ENCODE assay signal across 15 cellular contexts in the genomic region with DNA sequence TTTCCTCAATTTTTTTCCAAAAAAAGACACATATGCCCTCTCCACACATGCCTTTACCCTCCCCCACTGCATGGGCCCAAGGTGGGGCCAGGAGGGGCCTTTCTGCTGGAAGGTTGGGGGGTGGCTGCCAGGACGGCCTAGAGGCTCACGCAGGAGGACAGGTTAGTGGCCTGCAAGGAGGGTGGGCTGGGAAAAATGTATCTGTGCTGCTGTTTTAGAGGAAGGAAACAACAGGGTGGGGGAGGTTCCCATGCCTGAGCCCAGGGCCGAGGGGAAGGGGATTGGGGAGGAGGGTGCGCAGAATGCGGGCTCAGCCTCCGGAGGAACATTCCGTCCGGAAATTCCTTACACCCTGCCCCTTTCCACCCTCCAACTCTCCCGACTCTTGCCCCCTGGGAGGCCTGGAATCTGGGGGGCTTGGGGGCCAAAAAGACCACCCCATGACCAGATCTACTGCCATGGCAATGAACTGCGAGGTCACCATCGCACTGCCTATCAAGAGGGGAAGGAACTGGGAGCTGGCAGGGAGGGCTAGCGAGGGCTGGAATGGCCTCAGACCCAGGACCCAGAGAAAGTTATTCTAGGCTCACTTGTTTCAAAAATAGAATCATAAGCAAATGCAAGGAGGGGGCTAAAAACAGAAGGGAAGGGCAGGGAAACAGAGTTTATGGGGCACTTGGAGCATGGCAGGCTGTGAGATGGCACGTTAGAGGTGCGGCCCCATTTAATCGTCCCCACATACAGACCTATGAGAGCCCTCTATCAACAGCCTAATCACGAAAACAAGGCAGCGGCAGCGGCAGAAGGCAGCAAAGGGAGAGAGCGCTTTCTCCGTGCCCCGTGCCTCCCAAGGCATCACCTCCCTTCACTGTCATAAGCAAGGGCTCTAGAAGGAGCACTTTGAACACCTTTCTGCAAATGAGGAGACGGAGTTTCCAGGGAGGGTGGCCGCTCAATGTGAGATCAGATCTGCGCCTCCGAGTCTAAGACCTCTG.
A peak's percentile ranks its signal among the peaks of the same experiment; 100 is the strongest.
DNase-seq lines count a peak whose midpoint lies in the region; ATAC-seq and TF ChIP-seq lines count a peak whose summit lies in the region.
"Had no signal": no experiment of that assay in that cellular context is flagged by ENCODE, and none has a peak within 500 bp of the region (broad histone marks: within the 10 kb centered on the region; RNA-seq: fewer than 3 reads in every experiment).

No MANE protein-coding gene starts in this region.

- TF ChIP-seq CTCF in lower lobe of right lung (IDR thresholded peaks at IDR 0.05): no peak
- TF ChIP-seq CTCF in smooth muscle cell (IDR thresholded peaks at IDR 0.05; ENCODE audit: borderline replicate concordance, insufficient read depth, poor library complexity, severe bottlenecking): no peak
- TF ChIP-seq CTCF in GM13976 (IDR thresholded peaks at IDR 0.05; ENCODE audit: borderline replicate concordance, control extremely low read depth, extremely low read depth, insufficient read depth, missing control alignments): no peak

- H3K4me3 ChIP-seq in GM23248 (no peak overlapping the region), lower lobe of right lung (peak overlapping the region; percentile 16), smooth muscle cell (no peak overlapping the region)

- no peaks in the 10 kb centered on the region for H3K9me2 ChIP-seq in GM23248 (ENCODE audit: insufficient read depth)

- H3K4me3 Mint-ChIP-seq in dendritic cell treated with granulocyte-macrophage colony-stimulating factor and Interleukin-4, amounts not matched to agents 40 ng/mL and 50 ng/mL, for 4 days: no peak overlapping the region
- H3K4me3 Mint-ChIP-seq: stimulated activated naive CD8-positive, alpha-beta T cell treated with anti-CD3 and anti-CD28 coated beads, Interleukin-15, amount 100 ng/mL, for 72 hours had no signal

- H3K9me3 Mint-ChIP-seq in dendritic cell treated with granulocyte-macrophage colony-stimulating factor and Interleukin-4, amounts not matched to agents 40 ng/mL and 50 ng/mL, for 4 days: no peaks in the 10 kb centered on the region
- H3K9me3 Mint-ChIP-seq: stimulated activated naive CD8-positive, alpha-beta T cell treated with anti-CD3 and anti-CD28 coated beads, Interleukin-15, amount 100 ng/mL, for 72 hours had no signal

- H3K9me3 ChIP-seq in GM23248 (ENCODE audit: low read depth): no peaks in the 10 kb centered on the region
- H3K9me3 ChIP-seq in lower lobe of right lung: no peaks in the 10 kb centered on the region
- no peaks in the 10 kb centered on the region for H3K9me3 ChIP-seq in smooth muscle cell (replicated peaks; ENCODE audit: low read depth)
- H3K9me3 ChIP-seq: neutrophil had no signal

- ATAC-seq in lower lobe of right lung: no peak
- ATAC-seq: stimulated activated naive CD8-positive, alpha-beta T cell treated with anti-CD3 and anti-CD28 coated beads, Interleukin-15, amount 100 ng/mL, for 72 hours had no signal

- H3F3A ChIP-seq in GM23248 (ENCODE audit: insufficient read depth) (peaks cover 34% of the 10 kb centered on the region; the same call in 1 of the 2 replicates), smooth muscle cell (ENCODE audit: low read depth) (peaks cover under 1% of the 10 kb centered on the region)

- peaks cover 78% of the 10 kb centered on the region for H3K4me1 Mint-ChIP-seq in dendritic cell treated with granulocyte-macrophage colony-stimulating factor and Interleukin-4, amounts not matched to agents 40 ng/mL and 50 ng/mL, for 4 days (ENCODE audit: low read depth)
- H3K4me1 Mint-ChIP-seq: stimulated activated naive CD8-positive, alpha-beta T cell treated with anti-CD3 and anti-CD28 coated beads, Interleukin-15, amount 100 ng/mL, for 72 hours had no signal

- peaks cover 23% of the 10 kb centered on the region for H3K27me3 Mint-ChIP-seq in dendritic cell treated with granulocyte-macrophage colony-stimulating factor and Interleukin-4, amounts not matched to agents 40 ng/mL and 50 ng/mL, for 4 days

- H3K4me2 ChIP-seq in GM23248 (ENCODE audit: unreplicated experiment): peak overlapping the region; percentile 58
- peak overlapping the region; percentile 6 for H3K4me2 ChIP-seq in smooth muscle cell

- intact Hi-C loops in dendritic cell treated with granulocyte-macrophage colony-stimulating factor and Interleukin-4, amounts not matched to agents 40 ng/mL and 50 ng/mL, for 4 days (cut with micrococcal nuclease): no loop called here
- intact Hi-C loops in lower lobe of right lung (cut with DNase I): no loop called here

- H3K9ac ChIP-seq in GM23248 (peak overlapping the region; percentile 12; the same call in 1 of the 2 replicates), smooth muscle cell (ENCODE audit: low read depth) (no peak overlapping the region)

- peak overlapping the region; percentile 77 for H3K27ac Mint-ChIP-seq in dendritic cell treated with granulocyte-macrophage colony-stimulating factor and Interleukin-4, amounts not matched to agents 40 ng/mL and 50 ng/mL, for 4 days

- peaks cover 23% of the 10 kb centered on the region for H3K4me1 ChIP-seq in GM23248 (ENCODE audit: insufficient read depth)
- H3K4me1 ChIP-seq in lower lobe of right lung: peaks cover 98% of the 10 kb centered on the region
- no peaks in the 10 kb centered on the region for H3K4me1 ChIP-seq in smooth muscle cell (ENCODE audit: low read depth)

- H3K36me3 Mint-ChIP-seq in dendritic cell treated with granulocyte-macrophage colony-stimulating factor and Interleukin-4, amounts not matched to agents 40 ng/mL and 50 ng/mL, for 4 days (ENCODE audit: low read depth): peaks cover 6% of the 10 kb centered on the region

- no peaks in the 10 kb centered on the region for H3K27me3 ChIP-seq in GM23248 (replicated peaks; ENCODE audit: insufficient read depth)
- H3K27me3 ChIP-seq in lower lobe of right lung (ENCODE audit: low read depth): no peaks in the 10 kb centered on the region
- H3K27me3 ChIP-seq in smooth muscle cell (ENCODE audit: low read depth): no peaks in the 10 kb centered on the region

- in situ Hi-C loops in GM23248 (cut with MboI) (no loop called here), GM13976 (cut with MboI; ENCODE audit: low sequenced_read_pairs, unreplicated experiment) (no loop called here)

- H4K20me1 ChIP-seq in GM23248 (ENCODE audit: insufficient read depth) (no peaks in the 10 kb centered on the region), smooth muscle cell (ENCODE audit: low read depth) (peaks cover 100% of the 10 kb centered on the region)

- peak overlapping the region; percentile 61; the same call in 1 of the 2 replicates for H3K27ac ChIP-seq in GM23248
- H3K27ac ChIP-seq in lower lobe of right lung: peak overlapping the region; percentile 84
- peak overlapping the region; percentile 45 for H3K27ac ChIP-seq in smooth muscle cell (ENCODE audit: low read depth)
- H3K27ac ChIP-seq: neutrophil had no signal

- H3K36me3 ChIP-seq in GM23248 (ENCODE audit: low read depth) (peaks cover 14% of the 10 kb centered on the region; the same call in 1 of the 2 replicates), lower lobe of right lung (peaks cover 18% of the 10 kb centered on the region), smooth muscle cell (ENCODE audit: low read depth) (no peaks in the 10 kb centered on the region)
- H3K36me3 ChIP-seq: neutrophil had no signal

- WGBS in GM23248 (ENCODE audit: low coverage in 1 of 2, low lambda C conversion rate in 2 of 2, missing lambda C conversion rate in 2 of 2), 2 experiments: 88 to 89% methylated on average over 20 to 25 of the region's 25 CpGs
- 80% methylated on average over 22 of the region's 25 CpGs for WGBS in smooth muscle cell (ENCODE audit: low lambda C conversion rate)

- DNase-seq in GM23248: no peak
- DNase-seq in lower lobe of right lung: peak; percentile 28
- DNase-seq in smooth muscle cell (lab: John Stamatoyannopoulos, UW; ENCODE audit: unreplicated experiment): no peak
- no peak for DNase-seq in GM13976 (ENCODE audit: low spot score)
- no peak for DNase-seq in OCI-M2 (lab: John Stamatoyannopoulos, UW; ENCODE audit: unreplicated experiment)
- no peak for DNase-seq in activated CD4-positive, alpha-beta T cell treated with anti-CD3 and anti-CD28 coated beads, Interleukin-2, amount 50 U/mL, for 4 hours
- no peak for DNase-seq in hepatic stellate cell (ENCODE audit: low spot score)
- DNase-seq: activated CD8-positive, alpha-beta memory T cell treated with anti-CD3 and anti-CD28 coated beads, Interleukin-2, amount 50 U/mL, for 48 hours; amniotic stem cell; NCI-H1417; SIG-M5; stimulated activated CD4-positive, alpha-beta T cell treated with anti-CD3 and anti-CD28 coated beads, Interleukin-4, amount 100 ng/mL, for 24 hours; stimulated activated naive CD8-positive, alpha-beta T cell treated with anti-CD3 and anti-CD28 coated beads, Interleukin-15, amount 100 ng/mL, for 72 hours had no signal

- H3K79me2 ChIP-seq in GM23248 (ENCODE audit: insufficient read depth): peaks cover 98% of the 10 kb centered on the region
- H3K79me2 ChIP-seq in smooth muscle cell (ENCODE audit: low read depth): peaks cover 98% of the 10 kb centered on the region

- H2AFZ ChIP-seq in GM23248: no peak overlapping the region
- H2AFZ ChIP-seq in smooth muscle cell (ENCODE audit: low read depth): no peak overlapping the region
